In genomic region chr10:28810062-28810870, GRCh38 we compare ENCODE assay signal across 15 cellular contexts.
DNase-seq lines count a peak whose midpoint lies in the region; ATAC-seq, FAIRE-seq and TF ChIP-seq lines count a peak whose summit lies in the region.
"Had no signal": no experiment of that assay in that cellular context is flagged by ENCODE, and none has a peak within 500 bp of the region (broad histone marks: within the 10 kb centered on the region; RNA-seq: fewer than 3 reads in every experiment).

No MANE protein-coding gene starts in this region.

- H3K18ac ChIP-seq in H1 (ENCODE audit: extremely low read depth, low read length) (peak overlapping the region; percentile 55; the same call in 1 of the 2 replicates), mesenchymal stem cell (ENCODE audit: low read depth in 1 of 2, low read length in 2 of 2) (peak overlapping the region; percentile 98 to 99)

- in situ Hi-C loops in HAP-1 (cut with MboI; ENCODE audit: low sequenced_read_pairs), result no loop called here

- H2AFZ ChIP-seq in H1 (ENCODE audit: low read length) (peak overlapping the region; percentile 84; the same call in 1 of the 2 replicates), mesenchymal stem cell (ENCODE audit: low read depth, low read length) (no peak overlapping the region)
- H2AFZ ChIP-seq: parathyroid adenoma had no signal

- peak; percentile 45 for FAIRE-seq in H1 (lab: Jason Lieb, UNC)

- no peaks in the 10 kb centered on the region for H3K79me2 ChIP-seq in H1 (ENCODE audit: control insufficient read depth in 1 of 2, insufficient read depth in 2 of 2, low read length in 2 of 2)
- H3K79me2 ChIP-seq: parathyroid adenoma had no signal

- H2BK5ac ChIP-seq in H1 (ENCODE audit: low read depth, low read length) (peak overlapping the region; percentile 63; the same call in 1 of the 2 replicates), mesenchymal stem cell (ENCODE audit: low read depth, low read length, poor library complexity, severe bottlenecking) (no peak overlapping the region)

- H2BK15ac ChIP-seq in H1 (ENCODE audit: low read length) (no peak overlapping the region), mesenchymal stem cell (ENCODE audit: low read depth, poor library complexity, severe bottlenecking) (peak overlapping the region; percentile 12)

- no peak for TF ChIP-seq POLR2A in H1 (IDR thresholded peaks at IDR 0.05; ENCODE audit: control extremely low read depth in 1 of 2, low read depth in 2 of 2, low read length in 2 of 2)
- TF ChIP-seq POLR2A in esophagus muscularis mucosa (IDR thresholded peaks at IDR 0.05; ENCODE audit: low read depth), result no peak

- peak overlapping the region in 2 of 4 experiments; percentile 3 to 47; a peak in 3 of 8 replicates for H3K4me3 ChIP-seq in H1 (ENCODE audit: extremely low read depth in 1 of 4, insufficient read depth in 2 of 4, low read depth in 3 of 4, low read length in 4 of 4)
- H3K4me3 ChIP-seq in mesenchymal stem cell (ENCODE audit: insufficient read depth in 1 of 2, low read depth in 1 of 2, low read length in 2 of 2), result no peak overlapping the region
- H3K4me3 ChIP-seq in HAP-1, result no peak overlapping the region
- no peak overlapping the region for H3K4me3 ChIP-seq in esophagus muscularis mucosa

- H3K79me1 ChIP-seq in H1 (ENCODE audit: low read depth, low read length) (no peaks in the 10 kb centered on the region), mesenchymal stem cell (replicated peaks; ENCODE audit: low read length, poor library complexity, severe bottlenecking) (no peaks in the 10 kb centered on the region)

- TF ChIP-seq EP300 in H1 (IDR thresholded peaks at IDR 0.05; ENCODE audit: borderline replicate concordance in 1 of 2, low read depth in 2 of 2, low read length in 2 of 2) (no peak), esophagus muscularis mucosa (IDR thresholded peaks at IDR 0.05) (no peak)

- H3K36me3 ChIP-seq in H1 (ENCODE audit: control insufficient read depth in 2 of 4, insufficient read depth in 4 of 4, low read length in 3 of 4) (no peaks in the 10 kb centered on the region), mesenchymal stem cell (ENCODE audit: control insufficient read depth in 1 of 2, insufficient read depth in 2 of 2, low read depth in 1 of 2, low read length in 2 of 2) (no peaks in the 10 kb centered on the region), HAP-1 (replicated peaks) (no peaks in the 10 kb centered on the region), esophagus muscularis mucosa (no peaks in the 10 kb centered on the region)
- H3K36me3 ChIP-seq: brain microvascular endothelial cell had no signal

- WGBS in H1 (ENCODE audit: extremely low coverage in 1 of 2, insufficient coverage in 1 of 2, insufficient read length in 1 of 2, insufficient replicate concordance in 2 of 2, low coverage in 1 of 2, low lambda C conversion rate in 2 of 2, missing lambda C conversion rate in 1 of 2), 2 experiments, result 21% methylated on average over 10 of the region's 10 CpGs; no CpG with 5 or more reads in 1 of the 2 experiments
- WGBS in mesenchymal stem cell, result 5% methylated on average over 6 of the region's 10 CpGs
- 82% methylated on average over 10 of the region's 10 CpGs for WGBS in esophagus muscularis mucosa

- H2BK120ac ChIP-seq in H1 (replicated peaks; ENCODE audit: low read depth, low read length) (peak overlapping the region; percentile 56), mesenchymal stem cell (ENCODE audit: low read depth, low read length) (peak overlapping the region; percentile 96)

- H3K4ac ChIP-seq in H1 (replicated peaks; ENCODE audit: insufficient read length, low read depth, low read length), result no peak overlapping the region
- peak overlapping the region; percentile 94 to 96 for H3K4ac ChIP-seq in mesenchymal stem cell (ENCODE audit: low read depth in 1 of 2, low read length in 2 of 2)

- no peaks in the 10 kb centered on the region for H3K23me2 ChIP-seq in H1 (ENCODE audit: low read depth, low read length)

- intact Hi-C loops in esophagus muscularis mucosa (cut with DNase I), result no loop called here

- H3K9me3 ChIP-seq in H1 (ENCODE audit: insufficient read depth in 2 of 2, low read depth in 1 of 2, low read length in 1 of 2) (peaks cover 0 to 3% of the 10 kb centered on the region in 2 experiments; a peak in 1 of 4 replicates), mesenchymal stem cell (ENCODE audit: control insufficient read depth, low read length) (no peaks in the 10 kb centered on the region), HAP-1 (no peaks in the 10 kb centered on the region), esophagus muscularis mucosa (no peaks in the 10 kb centered on the region)

- ATAC-seq in GM21786 (IDR thresholded peaks at IDR 0.05; ENCODE audit: unreplicated experiment), result no peak

- no peak overlapping the region for H4K8ac ChIP-seq in H1 (ENCODE audit: extremely low read depth, insufficient read depth, low read length)
- H4K8ac ChIP-seq in mesenchymal stem cell (ENCODE audit: low read length), result peak overlapping the region; percentile 74

- H4K5ac ChIP-seq in H1 (ENCODE audit: insufficient read length, low read depth, low read length), result peak overlapping the region; percentile 35

- H2AK5ac ChIP-seq in H1 (ENCODE audit: low read depth, low read length) (no peak overlapping the region), mesenchymal stem cell (ENCODE audit: low read length, severe bottlenecking) (no peak overlapping the region)

- no peak for TF ChIP-seq RAD21 in H1 (IDR thresholded peaks at IDR 0.05 in 1 of 2, conservative IDR thresholded peaks at IDR 0.05 in 1 of 2; ENCODE audit: low read depth in 2 of 2, low read length in 2 of 2)

- peak; percentile 33 for DNase-seq in AG08395 (ENCODE audit: low spot score)
- peak; percentile 23 for DNase-seq in LHCN-M2 (ENCODE audit: low read depth)
- peak in 1 of 2 experiments; percentile 52 for DNase-seq in H1 (ENCODE audit: low read depth in 1 of 2, low spot score in 2 of 2)
- peak; percentile 87 for DNase-seq in mesenchymal stem cell
- DNase-seq in HAP-1 (ENCODE audit: low spot score in 2 of 2), result no peak
- no peak for DNase-seq in esophagus muscularis mucosa (ENCODE audit: extremely low spot score)
- no peak for DNase-seq in activated CD8-positive, alpha-beta memory T cell treated with anti-CD3 and anti-CD28 coated beads, Interleukin-2, amount 50 U/mL, for 4 hours
- DNase-seq: activated CD4-positive, alpha-beta memory T cell treated with anti-CD3 and anti-CD28 coated beads, Interleukin-2, amount 10 ng/mL, durations not matched to agents 7 days and 5 days; activated effector memory CD4-positive, alpha-beta T cell treated with anti-CD3 and anti-CD28 coated beads, Interleukin-2, amount 50 U/mL, for 16 hours; brain microvascular endothelial cell; Calu3; SIG-M5; stimulated activated CD4-positive, alpha-beta T cell treated with anti-CD3 and anti-CD28 coated beads, Interleukin-15, amount 100 ng/mL, for 24 hours had no signal

- H3K9ac ChIP-seq in H1 (replicated peaks in 1 of 4; ENCODE audit: extremely low read depth in 1 of 4, low read depth in 3 of 4, low read length in 3 of 4) (no peak overlapping the region), mesenchymal stem cell (ENCODE audit: low read length) (no peak overlapping the region)
- H3K9ac ChIP-seq: parathyroid adenoma had no signal

- H3K4me2 ChIP-seq in H1 (ENCODE audit: insufficient read depth in 1 of 2, low read depth in 2 of 2, low read length in 2 of 2) (peak overlapping the region; percentile 54 to 65), mesenchymal stem cell (ENCODE audit: low read length, poor library complexity, severe bottlenecking) (peak overlapping the region; percentile 36)

- POLR2A ChIA-PET in H1 (lab: Charles Lee; ENCODE audit: partially characterized antibody), result no interaction called here

- H4K20me1 ChIP-seq in H1 (replicated peaks in 1 of 2; ENCODE audit: control insufficient read depth in 1 of 2, insufficient read depth in 2 of 2, low read length in 2 of 2), result no peaks in the 10 kb centered on the region

- H2BK20ac ChIP-seq in H1 (ENCODE audit: low read length), result peak overlapping the region; percentile 43; the same call in 1 of the 2 replicates

- H2BK12ac ChIP-seq in H1 (ENCODE audit: low read depth, low read length) (peak overlapping the region; percentile 85), mesenchymal stem cell (ENCODE audit: low read length in 2 of 2) (peak overlapping the region; percentile 89)

- H3K14ac ChIP-seq in H1 (ENCODE audit: insufficient read length), result no peak overlapping the region
- H3K14ac ChIP-seq in mesenchymal stem cell (ENCODE audit: low read length in 2 of 2), result peak overlapping the region; percentile 56 to 76

- H3K23ac ChIP-seq in H1 (ENCODE audit: insufficient read length) (no peak overlapping the region), mesenchymal stem cell (ENCODE audit: low read length in 2 of 2) (peak overlapping the region in 1 of 2 experiments; percentile 32)

- H4K91ac ChIP-seq in H1 (replicated peaks; ENCODE audit: insufficient read length, low read length) (no peak overlapping the region), mesenchymal stem cell (ENCODE audit: low read length) (peak overlapping the region; percentile 94)

- TF ChIP-seq CTCF in H1 (IDR thresholded peaks at IDR 0.05; ENCODE audit: control extremely low read depth in 1 of 3, insufficient read depth in 1 of 3, low read depth in 1 of 3, low read length in 3 of 3), result no peak
- no peak for TF ChIP-seq CTCF in esophagus muscularis mucosa (IDR thresholded peaks at IDR 0.05)

- H3K27ac ChIP-seq in H1 (ENCODE audit: low read depth, low read length) (peak overlapping the region; percentile 29; the same call in 1 of the 2 replicates), mesenchymal stem cell (ENCODE audit: low read length, poor library complexity, severe bottlenecking) (no peak overlapping the region), esophagus muscularis mucosa (replicated peaks in 1 of 4) (no peak overlapping the region)
- H3K27ac ChIP-seq: brain microvascular endothelial cell, parathyroid adenoma had no signal

- H3K4me1 ChIP-seq in H1 (replicated peaks in 1 of 4; ENCODE audit: control insufficient read depth in 3 of 4, insufficient read depth in 4 of 4, low read length in 3 of 4) (peaks cover 12 to 34% (median 26%) of the 10 kb centered on the region in 4 experiments; a peak in 6 of 7 replicates), mesenchymal stem cell (ENCODE audit: control insufficient read depth, insufficient read depth, low read depth, low read length) (peaks cover 2% of the 10 kb centered on the region), HAP-1 (peaks cover 6% of the 10 kb centered on the region), esophagus muscularis mucosa (peaks cover 14 to 28% (median 26%) of the 10 kb centered on the region in 4 donors)
- H3K4me1 ChIP-seq: parathyroid adenoma had no signal

- no peaks in the 10 kb centered on the region for H3K27me3 ChIP-seq in H1 (replicated peaks in 1 of 4; ENCODE audit: control insufficient read depth in 3 of 4, extremely low read depth in 1 of 4, insufficient read depth in 3 of 4, low read length in 3 of 4)
- H3K27me3 ChIP-seq in mesenchymal stem cell (ENCODE audit: control insufficient read depth in 1 of 2, insufficient read depth in 1 of 2, low read length in 2 of 2), result peaks cover 0 to 25% of the 10 kb centered on the region in 2 experiments
- H3K27me3 ChIP-seq in HAP-1 (ENCODE audit: low read depth), result no peaks in the 10 kb centered on the region
- no peaks in the 10 kb centered on the region for H3K27me3 ChIP-seq in esophagus muscularis mucosa
- H3K27me3 ChIP-seq: brain microvascular endothelial cell had no signal

- CTCF ChIA-PET in H1 (lab: Charles Lee; ENCODE audit: partially characterized antibody), result interaction anchor here (0.6 kb wide), 1 partner anchor 116 kb away, joined by 4 read pairs; no protein-coding TSS in a partner anchor

- no peak overlapping the region for H3K56ac ChIP-seq in H1 (replicated peaks; ENCODE audit: insufficient read length, low read depth, low read length)

Comparison
In these comparisons a context has a peak if more than half of its experiments do, and no peak if none do; other contexts are left out.
1. DNase-seq: peak in AG08395 (single experiment), LHCN-M2 (single experiment) and mesenchymal stem cell (single experiment); none in HAP-1 (0 of 2), esophagus muscularis mucosa (single experiment) and activated CD8-positive, alpha-beta memory T cell treated with anti-CD3 and anti-CD28 coated beads, Interleukin-2, amount 50 U/mL, for 4 hours (single experiment).